ENCODE assay signal across 1 cellular context in the genomic region with DNA sequence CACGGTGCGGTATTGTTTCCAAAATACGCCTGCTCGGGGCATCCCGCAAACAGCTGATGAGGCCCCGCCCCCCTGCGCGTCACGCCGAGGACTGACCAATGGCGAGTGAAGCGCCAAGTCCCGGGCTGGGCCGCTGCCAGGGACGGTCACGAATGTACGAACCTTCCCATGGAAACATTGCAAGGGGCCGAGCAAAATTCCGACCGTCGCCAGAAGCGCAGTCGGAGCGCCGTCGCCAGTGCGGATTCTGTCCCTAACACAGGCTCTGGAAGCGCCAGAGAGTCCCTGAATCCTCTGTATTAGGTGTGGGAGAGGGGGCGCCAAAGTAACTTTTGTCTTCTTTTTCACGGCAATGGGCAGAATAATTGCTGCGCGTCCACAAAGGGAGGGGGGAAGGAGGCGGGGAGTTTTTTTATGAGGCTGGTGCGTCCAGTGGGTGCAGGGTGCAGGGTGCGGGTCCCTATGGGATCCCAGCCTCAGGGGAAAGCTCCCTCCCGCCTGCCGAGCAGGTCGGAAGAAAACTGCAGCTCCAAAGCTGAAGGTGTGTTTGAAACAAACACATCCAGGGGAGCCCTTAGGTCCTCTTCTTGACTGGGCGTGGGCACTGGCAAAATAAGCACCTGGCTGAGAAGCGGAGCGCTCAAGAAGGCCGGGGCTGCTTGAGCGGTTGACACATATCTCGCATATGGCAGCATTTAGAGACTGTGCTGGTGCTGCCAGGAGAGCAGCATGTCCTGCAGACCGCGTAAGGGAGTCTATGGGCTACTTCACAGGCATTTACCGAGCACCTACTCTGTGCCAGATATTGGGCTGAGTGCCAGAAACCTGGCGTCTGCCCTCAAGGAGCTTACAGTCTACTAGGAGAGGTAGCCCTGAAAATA.
TF ChIP-seq lines count a peak whose summit lies in the region.

A gene with protein sequence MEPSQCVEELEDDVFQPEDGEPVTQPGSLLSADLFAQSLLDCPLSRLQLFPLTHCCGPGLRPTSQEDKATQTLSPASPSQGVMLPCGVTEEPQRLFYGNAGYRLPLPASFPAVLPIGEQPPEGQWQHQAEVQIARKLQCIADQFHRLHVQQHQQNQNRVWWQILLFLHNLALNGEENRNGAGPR (minus strand): TSS at position 25 of the 881 bp plus-strand sequence. CDS start 2,793 bp downstream, outside the sequence.

TF ChIP-seq in K562, 482 proteins besides CTCF, POLR2A, EP300 and RAD21 (continued from another document and continues in another):
- TF ChIP-seq, protein P1, sequence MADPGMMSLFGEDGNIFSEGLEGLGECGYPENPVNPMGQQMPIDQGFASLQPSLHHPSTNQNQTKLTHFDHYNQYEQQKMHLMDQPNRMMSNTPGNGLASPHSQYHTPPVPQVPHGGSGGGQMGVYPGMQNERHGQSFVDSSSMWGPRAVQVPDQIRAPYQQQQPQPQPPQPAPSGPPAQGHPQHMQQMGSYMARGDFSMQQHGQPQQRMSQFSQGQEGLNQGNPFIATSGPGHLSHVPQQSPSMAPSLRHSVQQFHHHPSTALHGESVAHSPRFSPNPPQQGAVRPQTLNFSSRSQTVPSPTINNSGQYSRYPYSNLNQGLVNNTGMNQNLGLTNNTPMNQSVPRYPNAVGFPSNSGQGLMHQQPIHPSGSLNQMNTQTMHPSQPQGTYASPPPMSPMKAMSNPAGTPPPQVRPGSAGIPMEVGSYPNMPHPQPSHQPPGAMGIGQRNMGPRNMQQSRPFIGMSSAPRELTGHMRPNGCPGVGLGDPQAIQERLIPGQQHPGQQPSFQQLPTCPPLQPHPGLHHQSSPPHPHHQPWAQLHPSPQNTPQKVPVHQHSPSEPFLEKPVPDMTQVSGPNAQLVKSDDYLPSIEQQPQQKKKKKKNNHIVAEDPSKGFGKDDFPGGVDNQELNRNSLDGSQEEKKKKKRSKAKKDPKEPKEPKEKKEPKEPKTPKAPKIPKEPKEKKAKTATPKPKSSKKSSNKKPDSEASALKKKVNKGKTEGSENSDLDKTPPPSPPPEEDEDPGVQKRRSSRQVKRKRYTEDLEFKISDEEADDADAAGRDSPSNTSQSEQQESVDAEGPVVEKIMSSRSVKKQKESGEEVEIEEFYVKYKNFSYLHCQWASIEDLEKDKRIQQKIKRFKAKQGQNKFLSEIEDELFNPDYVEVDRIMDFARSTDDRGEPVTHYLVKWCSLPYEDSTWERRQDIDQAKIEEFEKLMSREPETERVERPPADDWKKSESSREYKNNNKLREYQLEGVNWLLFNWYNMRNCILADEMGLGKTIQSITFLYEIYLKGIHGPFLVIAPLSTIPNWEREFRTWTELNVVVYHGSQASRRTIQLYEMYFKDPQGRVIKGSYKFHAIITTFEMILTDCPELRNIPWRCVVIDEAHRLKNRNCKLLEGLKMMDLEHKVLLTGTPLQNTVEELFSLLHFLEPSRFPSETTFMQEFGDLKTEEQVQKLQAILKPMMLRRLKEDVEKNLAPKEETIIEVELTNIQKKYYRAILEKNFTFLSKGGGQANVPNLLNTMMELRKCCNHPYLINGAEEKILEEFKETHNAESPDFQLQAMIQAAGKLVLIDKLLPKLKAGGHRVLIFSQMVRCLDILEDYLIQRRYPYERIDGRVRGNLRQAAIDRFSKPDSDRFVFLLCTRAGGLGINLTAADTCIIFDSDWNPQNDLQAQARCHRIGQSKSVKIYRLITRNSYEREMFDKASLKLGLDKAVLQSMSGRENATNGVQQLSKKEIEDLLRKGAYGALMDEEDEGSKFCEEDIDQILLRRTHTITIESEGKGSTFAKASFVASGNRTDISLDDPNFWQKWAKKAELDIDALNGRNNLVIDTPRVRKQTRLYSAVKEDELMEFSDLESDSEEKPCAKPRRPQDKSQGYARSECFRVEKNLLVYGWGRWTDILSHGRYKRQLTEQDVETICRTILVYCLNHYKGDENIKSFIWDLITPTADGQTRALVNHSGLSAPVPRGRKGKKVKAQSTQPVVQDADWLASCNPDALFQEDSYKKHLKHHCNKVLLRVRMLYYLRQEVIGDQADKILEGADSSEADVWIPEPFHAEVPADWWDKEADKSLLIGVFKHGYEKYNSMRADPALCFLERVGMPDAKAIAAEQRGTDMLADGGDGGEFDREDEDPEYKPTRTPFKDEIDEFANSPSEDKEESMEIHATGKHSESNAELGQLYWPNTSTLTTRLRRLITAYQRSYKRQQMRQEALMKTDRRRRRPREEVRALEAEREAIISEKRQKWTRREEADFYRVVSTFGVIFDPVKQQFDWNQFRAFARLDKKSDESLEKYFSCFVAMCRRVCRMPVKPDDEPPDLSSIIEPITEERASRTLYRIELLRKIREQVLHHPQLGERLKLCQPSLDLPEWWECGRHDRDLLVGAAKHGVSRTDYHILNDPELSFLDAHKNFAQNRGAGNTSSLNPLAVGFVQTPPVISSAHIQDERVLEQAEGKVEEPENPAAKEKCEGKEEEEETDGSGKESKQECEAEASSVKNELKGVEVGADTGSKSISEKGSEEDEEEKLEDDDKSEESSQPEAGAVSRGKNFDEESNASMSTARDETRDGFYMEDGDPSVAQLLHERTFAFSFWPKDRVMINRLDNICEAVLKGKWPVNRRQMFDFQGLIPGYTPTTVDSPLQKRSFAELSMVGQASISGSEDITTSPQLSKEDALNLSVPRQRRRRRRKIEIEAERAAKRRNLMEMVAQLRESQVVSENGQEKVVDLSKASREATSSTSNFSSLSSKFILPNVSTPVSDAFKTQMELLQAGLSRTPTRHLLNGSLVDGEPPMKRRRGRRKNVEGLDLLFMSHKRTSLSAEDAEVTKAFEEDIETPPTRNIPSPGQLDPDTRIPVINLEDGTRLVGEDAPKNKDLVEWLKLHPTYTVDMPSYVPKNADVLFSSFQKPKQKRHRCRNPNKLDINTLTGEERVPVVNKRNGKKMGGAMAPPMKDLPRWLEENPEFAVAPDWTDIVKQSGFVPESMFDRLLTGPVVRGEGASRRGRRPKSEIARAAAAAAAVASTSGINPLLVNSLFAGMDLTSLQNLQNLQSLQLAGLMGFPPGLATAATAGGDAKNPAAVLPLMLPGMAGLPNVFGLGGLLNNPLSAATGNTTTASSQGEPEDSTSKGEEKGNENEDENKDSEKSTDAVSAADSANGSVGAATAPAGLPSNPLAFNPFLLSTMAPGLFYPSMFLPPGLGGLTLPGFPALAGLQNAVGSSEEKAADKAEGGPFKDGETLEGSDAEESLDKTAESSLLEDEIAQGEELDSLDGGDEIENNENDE (IDR thresholded peaks at IDR 0.05; ENCODE audit: low read depth, low read length), result no peak
- TF ChIP-seq STAG1 (CRISPR knock-in tag; IDR thresholded peaks at IDR 0.05; ENCODE audit: borderline replicate concordance), result no peak
- no peak for TF ChIP-seq DIDO1 (tag; IDR thresholded peaks at IDR 0.05; ENCODE audit: low read depth)
- TF ChIP-seq, protein P2, sequence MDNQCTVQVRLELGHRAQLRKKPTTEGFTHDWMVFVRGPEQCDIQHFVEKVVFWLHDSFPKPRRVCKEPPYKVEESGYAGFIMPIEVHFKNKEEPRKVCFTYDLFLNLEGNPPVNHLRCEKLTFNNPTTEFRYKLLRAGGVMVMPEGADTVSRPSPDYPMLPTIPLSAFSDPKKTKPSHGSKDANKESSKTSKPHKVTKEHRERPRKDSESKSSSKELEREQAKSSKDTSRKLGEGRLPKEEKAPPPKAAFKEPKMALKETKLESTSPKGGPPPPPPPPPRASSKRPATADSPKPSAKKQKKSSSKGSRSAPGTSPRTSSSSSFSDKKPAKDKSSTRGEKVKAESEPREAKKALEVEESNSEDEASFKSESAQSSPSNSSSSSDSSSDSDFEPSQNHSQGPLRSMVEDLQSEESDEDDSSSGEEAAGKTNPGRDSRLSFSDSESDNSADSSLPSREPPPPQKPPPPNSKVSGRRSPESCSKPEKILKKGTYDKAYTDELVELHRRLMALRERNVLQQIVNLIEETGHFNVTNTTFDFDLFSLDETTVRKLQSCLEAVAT (IDR thresholded peaks at IDR 0.05), result peak in 1 of 2 experiments; percentile 59; a peak in 1 of 4 replicates
- peak; percentile 87 for TF ChIP-seq ZNF316 (IDR thresholded peaks at IDR 0.05)
- 0 out of 2 replicates have a peak, but pooled peaks have one; percentile 18 for TF ChIP-seq ZNF830 (CRISPR knock-in tag; IDR thresholded peaks at IDR 0.05)
- TF ChIP-seq, protein P3, sequence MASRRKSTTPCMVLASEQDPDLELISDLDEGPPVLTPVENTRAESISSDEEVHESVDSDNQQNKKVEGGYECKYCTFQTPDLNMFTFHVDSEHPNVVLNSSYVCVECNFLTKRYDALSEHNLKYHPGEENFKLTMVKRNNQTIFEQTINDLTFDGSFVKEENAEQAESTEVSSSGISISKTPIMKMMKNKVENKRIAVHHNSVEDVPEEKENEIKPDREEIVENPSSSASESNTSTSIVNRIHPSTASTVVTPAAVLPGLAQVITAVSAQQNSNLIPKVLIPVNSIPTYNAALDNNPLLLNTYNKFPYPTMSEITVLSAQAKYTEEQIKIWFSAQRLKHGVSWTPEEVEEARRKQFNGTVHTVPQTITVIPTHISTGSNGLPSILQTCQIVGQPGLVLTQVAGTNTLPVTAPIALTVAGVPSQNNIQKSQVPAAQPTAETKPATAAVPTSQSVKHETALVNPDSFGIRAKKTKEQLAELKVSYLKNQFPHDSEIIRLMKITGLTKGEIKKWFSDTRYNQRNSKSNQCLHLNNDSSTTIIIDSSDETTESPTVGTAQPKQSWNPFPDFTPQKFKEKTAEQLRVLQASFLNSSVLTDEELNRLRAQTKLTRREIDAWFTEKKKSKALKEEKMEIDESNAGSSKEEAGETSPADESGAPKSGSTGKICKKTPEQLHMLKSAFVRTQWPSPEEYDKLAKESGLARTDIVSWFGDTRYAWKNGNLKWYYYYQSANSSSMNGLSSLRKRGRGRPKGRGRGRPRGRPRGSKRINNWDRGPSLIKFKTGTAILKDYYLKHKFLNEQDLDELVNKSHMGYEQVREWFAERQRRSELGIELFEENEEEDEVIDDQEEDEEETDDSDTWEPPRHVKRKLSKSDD (conservative IDR thresholded peaks at IDR 0.05; ENCODE audit: low read length), result no peak
- no peak for TF ChIP-seq MTF1 (CRISPR knock-in tag; IDR thresholded peaks at IDR 0.05; ENCODE audit: borderline replicate concordance)
- TF ChIP-seq CREBBP (IDR thresholded peaks at IDR 0.05; ENCODE audit: low read depth, low read length), result no peak
- no peak for TF ChIP-seq SMARCA4 (IDR thresholded peaks at IDR 0.05)
- no peak for TF ChIP-seq ZNF253 (CRISPR knock-in tag; conservative IDR thresholded peaks at IDR 0.05)
- TF ChIP-seq TAF15 (IDR thresholded peaks at IDR 0.05; ENCODE audit: low read depth, low read length), result no peak
- TF ChIP-seq, protein P4, sequence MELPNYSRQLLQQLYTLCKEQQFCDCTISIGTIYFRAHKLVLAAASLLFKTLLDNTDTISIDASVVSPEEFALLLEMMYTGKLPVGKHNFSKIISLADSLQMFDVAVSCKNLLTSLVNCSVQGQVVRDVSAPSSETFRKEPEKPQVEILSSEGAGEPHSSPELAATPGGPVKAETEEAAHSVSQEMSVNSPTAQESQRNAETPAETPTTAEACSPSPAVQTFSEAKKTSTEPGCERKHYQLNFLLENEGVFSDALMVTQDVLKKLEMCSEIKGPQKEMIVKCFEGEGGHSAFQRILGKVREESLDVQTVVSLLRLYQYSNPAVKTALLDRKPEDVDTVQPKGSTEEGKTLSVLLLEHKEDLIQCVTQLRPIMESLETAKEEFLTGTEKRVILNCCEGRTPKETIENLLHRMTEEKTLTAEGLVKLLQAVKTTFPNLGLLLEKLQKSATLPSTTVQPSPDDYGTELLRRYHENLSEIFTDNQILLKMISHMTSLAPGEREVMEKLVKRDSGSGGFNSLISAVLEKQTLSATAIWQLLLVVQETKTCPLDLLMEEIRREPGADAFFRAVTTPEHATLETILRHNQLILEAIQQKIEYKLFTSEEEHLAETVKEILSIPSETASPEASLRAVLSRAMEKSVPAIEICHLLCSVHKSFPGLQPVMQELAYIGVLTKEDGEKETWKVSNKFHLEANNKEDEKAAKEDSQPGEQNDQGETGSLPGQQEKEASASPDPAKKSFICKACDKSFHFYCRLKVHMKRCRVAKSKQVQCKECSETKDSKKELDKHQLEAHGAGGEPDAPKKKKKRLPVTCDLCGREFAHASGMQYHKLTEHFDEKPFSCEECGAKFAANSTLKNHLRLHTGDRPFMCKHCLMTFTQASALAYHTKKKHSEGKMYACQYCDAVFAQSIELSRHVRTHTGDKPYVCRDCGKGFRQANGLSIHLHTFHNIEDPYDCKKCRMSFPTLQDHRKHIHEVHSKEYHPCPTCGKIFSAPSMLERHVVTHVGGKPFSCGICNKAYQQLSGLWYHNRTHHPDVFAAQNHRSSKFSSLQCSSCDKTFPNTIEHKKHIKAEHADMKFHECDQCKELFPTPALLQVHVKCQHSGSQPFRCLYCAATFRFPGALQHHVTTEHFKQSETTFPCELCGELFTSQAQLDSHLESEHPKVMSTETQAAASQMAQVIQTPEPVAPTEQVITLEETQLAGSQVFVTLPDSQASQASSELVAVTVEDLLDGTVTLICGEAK (IDR thresholded peaks at IDR 0.05), result no peak
- TF ChIP-seq, protein P4 (CRISPR knock-in tag; IDR thresholded peaks at IDR 0.05), result no peak
- TF ChIP-seq, protein P5, sequence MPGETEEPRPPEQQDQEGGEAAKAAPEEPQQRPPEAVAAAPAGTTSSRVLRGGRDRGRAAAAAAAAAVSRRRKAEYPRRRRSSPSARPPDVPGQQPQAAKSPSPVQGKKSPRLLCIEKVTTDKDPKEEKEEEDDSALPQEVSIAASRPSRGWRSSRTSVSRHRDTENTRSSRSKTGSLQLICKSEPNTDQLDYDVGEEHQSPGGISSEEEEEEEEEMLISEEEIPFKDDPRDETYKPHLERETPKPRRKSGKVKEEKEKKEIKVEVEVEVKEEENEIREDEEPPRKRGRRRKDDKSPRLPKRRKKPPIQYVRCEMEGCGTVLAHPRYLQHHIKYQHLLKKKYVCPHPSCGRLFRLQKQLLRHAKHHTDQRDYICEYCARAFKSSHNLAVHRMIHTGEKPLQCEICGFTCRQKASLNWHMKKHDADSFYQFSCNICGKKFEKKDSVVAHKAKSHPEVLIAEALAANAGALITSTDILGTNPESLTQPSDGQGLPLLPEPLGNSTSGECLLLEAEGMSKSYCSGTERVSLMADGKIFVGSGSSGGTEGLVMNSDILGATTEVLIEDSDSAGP (CRISPR knock-in tag; IDR thresholded peaks at IDR 0.05), result no peak
- TF ChIP-seq NUFIP1 (IDR thresholded peaks at IDR 0.05; ENCODE audit: partially characterized antibody), result no peak
